ENCODE assay signal across 8 cellular contexts in the genomic region with DNA sequence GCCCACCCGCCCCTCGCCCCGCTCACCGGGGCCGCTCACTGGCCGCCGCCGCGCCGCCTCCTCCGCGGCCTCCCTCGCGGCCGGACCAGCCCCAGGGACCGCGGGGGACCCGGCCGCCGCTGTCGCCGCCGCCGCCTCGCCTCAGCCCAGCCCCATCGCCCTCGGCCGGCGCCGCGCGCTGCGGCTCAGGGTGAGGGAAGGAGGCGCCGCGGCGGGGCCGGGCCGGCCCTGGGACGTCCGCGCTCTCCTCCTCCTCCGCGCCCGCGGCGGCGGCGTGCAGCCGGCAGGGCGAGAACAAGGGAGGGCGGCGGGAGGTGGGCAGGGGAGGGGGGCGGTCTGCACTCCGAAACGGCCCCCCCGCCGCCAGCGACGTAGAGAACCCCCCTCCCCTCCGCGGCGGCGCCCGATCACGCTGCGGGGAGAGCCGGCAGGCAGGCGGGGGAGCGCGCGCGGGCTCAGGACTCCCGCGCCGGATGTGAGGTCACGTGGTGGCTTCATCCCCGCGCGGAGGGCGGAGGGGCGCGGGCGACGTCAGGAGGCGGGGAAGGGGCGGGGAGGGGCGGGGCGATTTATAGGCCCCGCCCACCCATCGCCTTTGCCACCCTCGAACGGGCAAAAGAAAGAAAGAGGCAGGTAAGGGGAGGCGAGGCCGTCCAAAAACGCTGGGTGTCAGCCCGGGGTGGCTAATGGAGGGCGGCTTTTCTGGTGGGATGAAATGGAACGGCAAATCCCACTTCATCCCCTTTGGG. TPM values are rescaled to one million over a fixed set of nuclear protein-coding genes. Genes with fewer than 3 reads are reported as not detected.
DNase-seq lines count a peak whose midpoint lies in the region; ATAC-seq and TF ChIP-seq lines count a peak whose summit lies in the region.

A gene (minus strand): TSS at position 463 of the 749 bp plus-strand sequence. CDS start 24,812 bp downstream, outside the sequence.

- no peak for TF ChIP-seq CTCF in GM12864 (IDR thresholded peaks at IDR 0.05; ENCODE audit: low read depth, low read length, missing control alignments)
- no peak for TF ChIP-seq CTCF in parathyroid adenoma (IDR thresholded peaks at IDR 0.05)
- TF ChIP-seq CTCF in tibial nerve (IDR thresholded peaks at IDR 0.05) = no peak

- H3K27ac ChIP-seq in parathyroid adenoma = peak within 1 kb of the TSS; percentile 61
- H3K27ac ChIP-seq in tibial nerve = peak within 1 kb of the TSS; percentile 84 to 96 (median 92)

- intact Hi-C loops in Right ventricle myocardium inferior (cut with DNase I) = loop anchor here (5.0 kb wide), 1 partner anchor 86 kb away; no protein-coding TSS in a partner anchor

- ATAC-seq in HG02678 (IDR thresholded peaks at IDR 0.05; ENCODE audit: unreplicated experiment) (peak; percentile 71), Right ventricle myocardium inferior (peak; percentile 96)

- H3K4me3 ChIP-seq in GM12864 (ENCODE audit: low read depth, low read length) (peak within 1 kb of the TSS; percentile 96), parathyroid adenoma (ENCODE audit: low read depth, low read length) (peak within 1 kb of the TSS; percentile 69), tibial nerve (peak within 1 kb of the TSS; percentile 81 to 93 (median 87))

- H3K4me2 ChIP-seq in parathyroid adenoma (ENCODE audit: low read length) = peak within 1 kb of the TSS; percentile 91

- H3K9ac ChIP-seq in parathyroid adenoma = peak within 1 kb of the TSS; percentile 81

- H3K27me3 ChIP-seq in parathyroid adenoma (ENCODE audit: control insufficient read depth, insufficient read depth, low read length) (no peaks in the 10 kb centered on the region), tibial nerve (no peaks in the 10 kb centered on the region)

- H3K36me3 ChIP-seq in parathyroid adenoma (ENCODE audit: control insufficient read depth, insufficient read depth, low read length) = no peaks in the 10 kb centered on the region
- no peaks in the 10 kb centered on the region for H3K36me3 ChIP-seq in tibial nerve

- TF ChIP-seq EP300 in tibial nerve (IDR thresholded peaks at IDR 0.05) = peak; percentile 58 to 95

- peak within 1 kb of the TSS; percentile 80 for H2AFZ ChIP-seq in parathyroid adenoma

- peaks cover 17% of the 10 kb centered on the region for H3K79me2 ChIP-seq in parathyroid adenoma

- peaks cover 6% of the 10 kb centered on the region for H3K4me1 ChIP-seq in parathyroid adenoma
- H3K4me1 ChIP-seq in tibial nerve = peaks cover 0 to 52% (median 16%) of the 10 kb centered on the region in 4 donors

- TF ChIP-seq POLR2A in tibial nerve (IDR thresholded peaks at IDR 0.05) = peak; percentile 43 to 84

- 1 to 2% methylated on average over 31 to 35 of the region's 99 CpGs for WGBS in tibial nerve, 2 donors

- no peaks in the 10 kb centered on the region for H3K9me3 ChIP-seq in parathyroid adenoma (ENCODE audit: control insufficient read depth, low read length)
- H3K9me3 ChIP-seq in tibial nerve = no peaks in the 10 kb centered on the region

- DNase-seq in GM12864 (ENCODE audit: low read depth) (peak; percentile 66), NCI-H1417 (lab: John Stamatoyannopoulos, UW) (peak; percentile 93 to 97 (median 96)), SW 1271 (lab: John Stamatoyannopoulos, UW) (peak; percentile 52 to 79), Right ventricle myocardium inferior (ENCODE audit: missing footprints) (peak; percentile 96), tibial nerve (ENCODE audit: low spot score in 2 of 2) (peak; percentile 77 to 82)
- peak; percentile 76 for DNase-seq in activated naive CD8-positive, alpha-beta T cell treated with anti-CD3 and anti-CD28 coated beads, Interleukin-2, amount 50 U/mL, for 16 hours (ENCODE audit: low read depth, low spot score)

RNA-seq across cellular contexts. Expression of the gene that starts here (rescaled TPM):
- total RNA-seq in Right ventricle myocardium inferior = 55.3 TPM
- 100 to 1,000 TPM in 2 of 4 donors, 10 to 100 TPM in 2; 84.6 to 106 (median 101) TPM for total RNA-seq in tibial nerve

Comparison
In these comparisons a context has a peak if more than half of its experiments do, and no peak if none do; other contexts are left out.
1. Peak in every context shown above with its lines: DNase-seq, ATAC-seq, H3K4me3 ChIP-seq and H3K27ac ChIP-seq.